17 cellular contexts compared by ENCODE assay signal in genomic region chr4:142377345-142378091, GRCh38.
A peak's percentile ranks its signal among the peaks of the same experiment; 100 is the strongest.
DNase-seq lines count a peak whose midpoint lies in the region; ATAC-seq and TF ChIP-seq lines count a peak whose summit lies in the region.
"Had no signal": no experiment of that assay in that cellular context is flagged by ENCODE, and none has a peak within 500 bp of the region (broad histone marks: within the 10 kb centered on the region; RNA-seq: fewer than 3 reads in every experiment).

No MANE protein-coding gene starts in this region.

- H3K27ac ChIP-seq in HCT116 (ENCODE audit: low read depth, low read length) (peak overlapping the region; percentile 83; the same call in 1 of the 2 replicates), gastroesophageal sphincter (no peak overlapping the region)
- H3K27ac ChIP-seq: left lung, neutrophil had no signal

- no peak overlapping the region for H3K4me3 ChIP-seq in HCT116 (replicated peaks in 1 of 2; ENCODE audit: low read depth in 1 of 2, low read length in 2 of 2)
- no peak overlapping the region for H3K4me3 ChIP-seq in gastroesophageal sphincter
- H3K4me3 ChIP-seq: A549, left lung, tibial artery had no signal

- no TSS peak for BruUV-seq in HCT116 (replicated peaks; lab: Mats Ljungman, UMichigan)

- H3K27me3 ChIP-seq in HCT116 (ENCODE audit: insufficient read depth, low read length) = no peaks in the 10 kb centered on the region
- H3K27me3 ChIP-seq in gastroesophageal sphincter = no peaks in the 10 kb centered on the region
- H3K27me3 ChIP-seq: left lung, neutrophil, tibial artery had no signal

- peaks cover 70% of the 10 kb centered on the region for H3K4me1 Mint-ChIP-seq in activated CD4-positive, alpha-beta T cell treated with anti-CD3 and anti-CD28 coated beads, Interleukin-2, amount 10 ng/mL, durations not matched to agents 7 days and 5 days
- peaks cover 86% of the 10 kb centered on the region for H3K4me1 Mint-ChIP-seq in activated naive CD8-positive, alpha-beta T cell (ENCODE audit: low read depth)
- peaks cover 31% of the 10 kb centered on the region for H3K4me1 Mint-ChIP-seq in neural crest cell

- no peak for TF ChIP-seq CTCF in HCT116 (IDR thresholded peaks at IDR 0.05 in 2 of 3, conservative IDR thresholded peaks at IDR 0.05 in 1 of 3; ENCODE audit: borderline replicate concordance in 1 of 3, insufficient read depth in 1 of 3, low read depth in 2 of 3, low read length in 2 of 3)
- no peak for TF ChIP-seq CTCF in neural crest cell (conservative IDR thresholded peaks at IDR 0.05)
- TF ChIP-seq CTCF in gastroesophageal sphincter (IDR thresholded peaks at IDR 0.05) = no peak

- POLR2A ChIA-PET in activated CD4-positive, alpha-beta T cell treated with anti-CD3 and anti-CD28 coated beads, Interleukin-2, amount 10 ng/mL, durations not matched to agents 7 days and 5 days (lab: Charles Lee) = interaction anchor here (0.6 to 0.7 kb wide), 3 partner anchors 31 to 1583 kb away, joined by 3 read pairs; no protein-coding TSS in a partner anchor
- POLR2A ChIA-PET in HCT116 (lab: Charles Lee) = no interaction called here

- H3K4me1 ChIP-seq in HCT116 (ENCODE audit: control insufficient read depth in 1 of 2, insufficient read depth in 2 of 2, low read length in 2 of 2) = peaks cover 61 to 67% of the 10 kb centered on the region in 2 experiments
- H3K4me1 ChIP-seq in gastroesophageal sphincter = peaks cover 0 to 43% (median 16%) of the 10 kb centered on the region in 3 donors
- H3K4me1 ChIP-seq: left lung had no signal

- TF ChIP-seq POLR2A in HCT116 (IDR thresholded peaks at IDR 0.05; ENCODE audit: borderline replicate concordance, extremely low read depth, insufficient read depth, insufficient read length) (no peak), gastroesophageal sphincter (IDR thresholded peaks at IDR 0.05) (no peak)

- no peaks in the 10 kb centered on the region for H4K20me1 ChIP-seq in HCT116 (ENCODE audit: insufficient read depth)

- DNase-seq in activated CD4-positive, alpha-beta T cell treated with anti-CD3 and anti-CD28 coated beads, Interleukin-2, amount 10 ng/mL, durations not matched to agents 7 days and 5 days = no peak
- DNase-seq in activated CD4-positive, alpha-beta T cell treated with anti-CD3 and anti-CD28 coated beads, Interleukin-2, amount 50 U/mL, for 4 hours = no peak
- no peak for DNase-seq in HCT116 (ENCODE audit: low read depth, low spot score)
- no peak for DNase-seq in neural crest cell (ENCODE audit: low read depth, low spot score)
- DNase-seq in GM03348 (ENCODE audit: low spot score) = no peak
- no peak for DNase-seq in epidermal melanocyte (ENCODE audit: insufficient read length, low spot score)
- DNase-seq: activated effector memory CD4-positive, alpha-beta T cell treated with anti-CD3 and anti-CD28 coated beads, Interleukin-2, amount 50 U/mL, for 16 hours; Calu3; left lung; MV-4-11; NCI-H345; tibial artery had no signal

- no peaks in the 10 kb centered on the region for H3K9me2 ChIP-seq in HCT116 (ENCODE audit: insufficient read depth)

- no peaks in the 10 kb centered on the region; the same call in 1 of the 2 replicates for H3K79me2 ChIP-seq in HCT116 (ENCODE audit: insufficient read depth, low read length)

- WGBS in gastroesophageal sphincter (ENCODE audit: low coverage in 1 of 2), 2 donors = 79 to 83% methylated on average over 3 of the region's 3 CpGs

- RAD21 ChIA-PET in HCT116 (lab: Charles Lee; ENCODE audit: low non-redundant PET in 1 of 2, low total read pairs in 2 of 2, uncharacterized antibody in 2 of 2, unreplicated experiment in 2 of 2) = no interaction called here

- H3K36me3 Mint-ChIP-seq in activated CD4-positive, alpha-beta T cell treated with anti-CD3 and anti-CD28 coated beads, Interleukin-2, amount 10 ng/mL, durations not matched to agents 7 days and 5 days (ENCODE audit: low read depth) = peaks cover 34% of the 10 kb centered on the region
- H3K36me3 Mint-ChIP-seq in activated naive CD8-positive, alpha-beta T cell = peaks cover 18% of the 10 kb centered on the region
- H3K36me3 Mint-ChIP-seq in neural crest cell (ENCODE audit: low read depth) = no peaks in the 10 kb centered on the region
- H3K36me3 Mint-ChIP-seq: WTC11 had no signal

- H3K4me3 Mint-ChIP-seq in activated CD4-positive, alpha-beta T cell treated with anti-CD3 and anti-CD28 coated beads, Interleukin-2, amount 10 ng/mL, durations not matched to agents 7 days and 5 days = peak overlapping the region; percentile 53
- H3K4me3 Mint-ChIP-seq in activated naive CD8-positive, alpha-beta T cell = peak overlapping the region; percentile 62
- H3K4me3 Mint-ChIP-seq in neural crest cell = no peak overlapping the region
- H3K4me3 Mint-ChIP-seq: WTC11 had no signal

- H3K9me3 Mint-ChIP-seq in activated CD4-positive, alpha-beta T cell treated with anti-CD3 and anti-CD28 coated beads, Interleukin-2, amount 10 ng/mL, durations not matched to agents 7 days and 5 days = no peaks in the 10 kb centered on the region
- H3K9me3 Mint-ChIP-seq in activated naive CD8-positive, alpha-beta T cell (ENCODE audit: low read depth) = no peaks in the 10 kb centered on the region
- no peaks in the 10 kb centered on the region for H3K9me3 Mint-ChIP-seq in neural crest cell
- H3K9me3 Mint-ChIP-seq: WTC11 had no signal

- intact Hi-C loops in HCT116 (cut with micrococcal nuclease) = no loop called here

- ATAC-seq in HCT116 (no peak), gastroesophageal sphincter (no peak)
- ATAC-seq: A549, left lung, WTC11 had no signal

- no peak for TF ChIP-seq EP300 in gastroesophageal sphincter (IDR thresholded peaks at IDR 0.05)

- H3K4me2 ChIP-seq in HCT116 (ENCODE audit: low read length) = no peak overlapping the region
- H3K4me2 ChIP-seq: A549 had no signal

- H3K9me3 ChIP-seq in HCT116 (ENCODE audit: control insufficient read depth in 1 of 2, insufficient read depth in 1 of 2, low read depth in 1 of 2, low read length in 2 of 2) (no peaks in the 10 kb centered on the region), gastroesophageal sphincter (no peaks in the 10 kb centered on the region)
- H3K9me3 ChIP-seq: A549, left lung, neutrophil, tibial artery had no signal

- H3K9ac ChIP-seq in HCT116 (ENCODE audit: low read length) = no peak overlapping the region

- CTCF ChIA-PET in activated CD4-positive, alpha-beta T cell treated with anti-CD3 and anti-CD28 coated beads, Interleukin-2, amount 10 ng/mL, durations not matched to agents 7 days and 5 days (lab: Charles Lee) = interaction anchor here (0.7 to 2.3 kb wide), 8 partner anchors 9 to 41 kb away, joined by 3 to 7 read pairs (median 4); no protein-coding TSS in a partner anchor
- CTCF ChIA-PET in HCT116 (lab: Charles Lee) = no interaction called here

- no peak for TF ChIP-seq RAD21 in HCT116 (IDR thresholded peaks at IDR 0.05; ENCODE audit: low read depth)

- H3K36me3 ChIP-seq in HCT116 (ENCODE audit: control insufficient read depth in 1 of 2, insufficient read depth in 2 of 2, low read length in 2 of 2) = no peaks in the 10 kb centered on the region
- no peaks in the 10 kb centered on the region for H3K36me3 ChIP-seq in gastroesophageal sphincter
- H3K36me3 ChIP-seq: left lung, neutrophil, tibial artery had no signal

- H3K27ac Mint-ChIP-seq in activated CD4-positive, alpha-beta T cell treated with anti-CD3 and anti-CD28 coated beads, Interleukin-2, amount 10 ng/mL, durations not matched to agents 7 days and 5 days = peak overlapping the region; percentile 82
- peak overlapping the region; percentile 94 for H3K27ac Mint-ChIP-seq in activated naive CD8-positive, alpha-beta T cell
- H3K27ac Mint-ChIP-seq in neural crest cell (ENCODE audit: unreplicated experiment) = peak overlapping the region; percentile 70
- H3K27ac Mint-ChIP-seq: WTC11 had no signal

- H2AFZ ChIP-seq in HCT116 (ENCODE audit: low read depth, low read length, poor library complexity, severe bottlenecking) = no peak overlapping the region

- no peaks in the 10 kb centered on the region for H3K27me3 Mint-ChIP-seq in activated CD4-positive, alpha-beta T cell treated with anti-CD3 and anti-CD28 coated beads, Interleukin-2, amount 10 ng/mL, durations not matched to agents 7 days and 5 days
- no peaks in the 10 kb centered on the region for H3K27me3 Mint-ChIP-seq in activated naive CD8-positive, alpha-beta T cell
- no peaks in the 10 kb centered on the region for H3K27me3 Mint-ChIP-seq in neural crest cell (ENCODE audit: low read depth)

TF ChIP-seq in HCT116, 20 proteins besides CTCF, POLR2A, EP300 and RAD21 (continues in another document):
- no peak for TF ChIP-seq POLR2AphosphoS5 (IDR thresholded peaks at IDR 0.05; ENCODE audit: low read depth, low read length)
- TF ChIP-seq CEBPB (IDR thresholded peaks at IDR 0.05; ENCODE audit: low read depth) = no peak
- no peak for TF ChIP-seq SIN3A (IDR thresholded peaks at IDR 0.05; ENCODE audit: low read depth)
- TF ChIP-seq JUND (IDR thresholded peaks at IDR 0.05) = no peak
- no peak for TF ChIP-seq CBX3 (IDR thresholded peaks at IDR 0.05; ENCODE audit: low read depth)
- no peak for TF ChIP-seq SP1 (IDR thresholded peaks at IDR 0.05; ENCODE audit: low read depth)
- TF ChIP-seq FOSL1 (IDR thresholded peaks at IDR 0.05; ENCODE audit: low read depth) = no peak
- TF ChIP-seq SRF (IDR thresholded peaks at IDR 0.05; ENCODE audit: low read depth) = no peak
- TF ChIP-seq ZBTB33 (IDR thresholded peaks at IDR 0.05; ENCODE audit: extremely low read depth, insufficient replicate concordance, low read length) = no peak
- TF ChIP-seq ELF1 (IDR thresholded peaks at IDR 0.05; ENCODE audit: borderline replicate concordance, low read depth) = no peak
- TF ChIP-seq ZNF274 (IDR thresholded peaks at IDR 0.05; ENCODE audit: low read depth, low read length) = no peak
- TF ChIP-seq MAX (IDR thresholded peaks at IDR 0.05) = no peak
